8 cellular contexts compared by ENCODE assay signal in genomic region chr3:195542691-195543641, GRCh38. TPM values are rescaled to one million over a fixed set of nuclear protein-coding genes. Genes with fewer than 3 reads are reported as not detected.
DNase-seq lines count a peak whose midpoint lies in the region; ATAC-seq and TF ChIP-seq lines count a peak whose summit lies in the region.

PPP1R2 (minus strand) TSS chr3:195543325; CDS start chr3:195543025, 300 bp downstream.

- H3K9ac ChIP-seq in rectal smooth muscle tissue (ENCODE audit: low read length), result peak within 1 kb of the TSS; percentile 96

- H3K27me3 ChIP-seq in ascending aorta (no peaks in the 10 kb centered on the region), right cardiac atrium (ENCODE audit: control insufficient read depth, insufficient read depth) (no peaks in the 10 kb centered on the region), rectal smooth muscle tissue (ENCODE audit: control insufficient read depth, insufficient read depth, low read length) (no peaks in the 10 kb centered on the region), vagina (no peaks in the 10 kb centered on the region)

- H3K27ac ChIP-seq in ascending aorta, result peak within 1 kb of the TSS; percentile 87 to 93
- peak within 1 kb of the TSS; percentile 92 for H3K27ac ChIP-seq in right cardiac atrium (ENCODE audit: low read length)
- peak within 1 kb of the TSS; percentile 96 for H3K27ac ChIP-seq in rectal smooth muscle tissue (ENCODE audit: low read depth, low read length)
- H3K27ac ChIP-seq in vagina, result peak within 1 kb of the TSS; percentile 86

- no peaks in the 10 kb centered on the region for H3K9me3 Mint-ChIP-seq in T-helper 2 cell treated with Interferon-gamma antibody and Interleukin-4, amounts not matched to agents 5 μg/mL and 100 μg/mL, for 36 hours

- peak; percentile 80 to 84 for DNase-seq in NCI-H187 (lab: John Stamatoyannopoulos, UW)
- DNase-seq in T-helper 2 cell treated with Interferon-gamma antibody and Interleukin-4, amounts not matched to agents 5 μg/mL and 100 μg/mL, for 36 hours (ENCODE audit: low spot score), result peak; percentile 90
- DNase-seq in ascending aorta (ENCODE audit: low spot score in 2 of 2), result peak; percentile 51 to 95
- peak; percentile 94 to 97 (median 97) for DNase-seq in right cardiac atrium
- DNase-seq in vagina (ENCODE audit: extremely low spot score in 2 of 2), result peak in 1 of 2 donors; percentile 95

- peak; percentile 37 for ATAC-seq in GM18499 (IDR thresholded peaks at IDR 0.05; ENCODE audit: insufficient read depth, unreplicated experiment)
- ATAC-seq in HG02938 (IDR thresholded peaks at IDR 0.05; ENCODE audit: unreplicated experiment), result peak; percentile 69
- ATAC-seq in right cardiac atrium, result peak; percentile 92 to 95

- WGBS in right cardiac atrium, result under 1% methylated on average over 105 of the region's 105 CpGs

- TF ChIP-seq CTCF in ascending aorta (IDR thresholded peaks at IDR 0.05) (no peak), vagina (IDR thresholded peaks at IDR 0.05) (no peak)

- no peaks in the 10 kb centered on the region for H3K27me3 Mint-ChIP-seq in T-helper 2 cell treated with Interferon-gamma antibody and Interleukin-4, amounts not matched to agents 5 μg/mL and 100 μg/mL, for 36 hours (ENCODE audit: low read depth)

- no peaks in the 10 kb centered on the region for H3K9me3 ChIP-seq in ascending aorta
- H3K9me3 ChIP-seq in right cardiac atrium (ENCODE audit: control insufficient read depth, low read length), result no peaks in the 10 kb centered on the region
- H3K9me3 ChIP-seq in vagina, result no peaks in the 10 kb centered on the region

- H3K4me3 Mint-ChIP-seq in T-helper 2 cell treated with Interferon-gamma antibody and Interleukin-4, amounts not matched to agents 5 μg/mL and 100 μg/mL, for 36 hours, result peak within 1 kb of the TSS; percentile 89

- intact Hi-C loops in ascending aorta (cut with DNase I), result loop anchor here (1.0 to 10.0 kb wide), 6 partner anchors 100 to 1468 kb away; partner anchors contain the start of genes ACAP2, LSG1, RNF168 and XXYLT1
- intact Hi-C loops in right cardiac atrium (cut with DNase I), result no loop called here
- intact Hi-C loops in vagina (cut with DNase I), result loop anchor here (10.0 kb wide), 1 partner anchor 858 kb away; the partner anchor contains the start of gene FAM43A

- peak within 1 kb of the TSS; percentile 88 for H3K27ac Mint-ChIP-seq in T-helper 2 cell treated with Interferon-gamma antibody and Interleukin-4, amounts not matched to agents 5 μg/mL and 100 μg/mL, for 36 hours

- H3K36me3 Mint-ChIP-seq in T-helper 2 cell treated with Interferon-gamma antibody and Interleukin-4, amounts not matched to agents 5 μg/mL and 100 μg/mL, for 36 hours (ENCODE audit: low read depth), result peaks cover 18% of the 10 kb centered on the region

- H3K36me3 ChIP-seq in ascending aorta (no peaks in the 10 kb centered on the region), rectal smooth muscle tissue (ENCODE audit: control insufficient read depth, insufficient read depth, low read length) (no peaks in the 10 kb centered on the region), vagina (no peaks in the 10 kb centered on the region)

- peaks cover 72% of the 10 kb centered on the region for H3K4me1 Mint-ChIP-seq in T-helper 2 cell treated with Interferon-gamma antibody and Interleukin-4, amounts not matched to agents 5 μg/mL and 100 μg/mL, for 36 hours (ENCODE audit: low read depth)

- H3K4me1 ChIP-seq in ascending aorta (peaks cover 21 to 48% of the 10 kb centered on the region in 2 donors), right cardiac atrium (ENCODE audit: control insufficient read depth, insufficient read depth, low read length) (peaks cover 9% of the 10 kb centered on the region), rectal smooth muscle tissue (ENCODE audit: control insufficient read depth, insufficient read depth, low read length) (peaks cover 8% of the 10 kb centered on the region), vagina (peaks cover 56% of the 10 kb centered on the region)

- peak within 1 kb of the TSS; percentile 78 to 83 for H3K4me3 ChIP-seq in ascending aorta
- H3K4me3 ChIP-seq in right cardiac atrium (ENCODE audit: low read length), result peak within 1 kb of the TSS; percentile 66
- peak within 1 kb of the TSS; percentile 92 for H3K4me3 ChIP-seq in rectal smooth muscle tissue (ENCODE audit: low read length)
- peak within 1 kb of the TSS; percentile 88 to 95 for H3K4me3 ChIP-seq in vagina

- peak in 1 of 2 donors; percentile 93 for TF ChIP-seq POLR2A in vagina (IDR thresholded peaks at IDR 0.05)

RNA-seq across cellular contexts. Expression of gene PPP1R2, which starts in this region (rescaled TPM):
- total RNA-seq in ascending aorta (62.3 TPM), right cardiac atrium (10 to 100 TPM; 44.7 to 52.4 (median 46.7) TPM), vagina (98.0 TPM)
- polyA plus RNA-seq in right cardiac atrium, result 31.1 TPM

Comparison
In these comparisons a context has a peak if more than half of its experiments do, and no peak if none do; other contexts are left out.
1. ATAC-seq: peak in every context shown above with its lines; median percentile 94 in right cardiac atrium; 69 in HG02938; 37 in GM18499.
2. intact Hi-C loops: an anchor here in ascending aorta (1.0 to 10.0 kb wide) and vagina (10.0 kb wide); none called in right cardiac atrium.